ENCODE assay signal across 25 cellular contexts in the genomic region with DNA sequence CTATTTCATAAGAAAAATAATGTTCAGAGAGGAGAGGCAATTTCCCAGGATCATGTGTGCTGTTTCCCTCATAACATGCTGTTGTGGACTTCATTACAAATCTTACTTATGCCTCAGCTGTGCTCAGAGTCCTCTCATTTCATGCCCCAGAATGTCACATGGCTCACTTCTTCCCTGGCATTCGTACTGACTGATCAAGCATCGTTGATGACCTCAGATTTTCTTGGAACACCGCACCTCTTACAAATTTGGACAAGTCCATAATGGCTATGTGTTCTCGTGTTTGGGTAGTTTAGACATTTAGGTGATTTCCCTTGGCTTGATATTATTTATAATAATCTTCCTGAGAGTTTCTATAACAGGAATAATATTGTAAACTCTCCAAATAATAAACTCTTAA. TPM values are rescaled to one million over a fixed set of nuclear protein-coding genes. Genes with fewer than 3 reads are reported as not detected.
"Had no signal": no experiment of that assay in that cellular context is flagged by ENCODE, and none has a peak within 500 bp of the region (broad histone marks: within the 10 kb centered on the region; RNA-seq: fewer than 3 reads in every experiment).

No MANE protein-coding gene starts in this region.

- H3K4me3 ChIP-seq: MG63, SJSA1, SK-N-MC had no signal

- H3K4me1 ChIP-seq: SJSA1 had no signal

- H3K27me3 ChIP-seq: MG63 had no signal

- H3K27ac ChIP-seq: SJSA1, SK-N-MC had no signal

- FAIRE-seq: HepG2, RCC 7860 had no signal

- H3K36me3 ChIP-seq: MG63, SJSA1 had no signal

- H3K9me3 ChIP-seq: MG63, SJSA1 had no signal

- DNase-seq: IMR-90, Karpas-422, KG1, MG63, NCI-H1092, NCI-H1105 treated with DMSO at 0.1 percent for 48 hours, NCI-H1417 treated with DMSO at 0.1 percent for 48 hours, NCI-H146, NCI-H1694 treated with DMSO at 0.1 percent for 48 hours, NCI-H1930, NCI-H2081, NCI-H2107, NCI-H2227 treated with DMSO at 0.1 percent for 48 hours, NCI-H446, NCI-H510A, NCI-H524 treated with DMSO at 0.1 percent for 48 hours, NCI-H69, NCI-H774, Right ventricle myocardium superior, RPMI8226, SIG-M5 had no signal

RNA-seq across cellular contexts. Expression of a gene that starts 32.9 kb away (rescaled TPM):
- total RNA-seq: HepG2, Right ventricle myocardium superior had no signal
